ENCODE assay signal across 8 cellular contexts in genomic region chr9:131677445-131678180, GRCh38.
A peak's percentile ranks its signal among the peaks of the same experiment; 100 is the strongest.
DNase-seq lines count a peak whose midpoint lies in the region; ATAC-seq lines count a peak whose summit lies in the region.

No MANE protein-coding gene starts in this region.

- H3K4me3 ChIP-seq in stomach smooth muscle (ENCODE audit: low read length in 2 of 2), result peak overlapping the region; percentile 31 to 37

- no peak for DNase-seq in activated CD4-positive, alpha-beta T cell treated with anti-CD3 and anti-CD28 coated beads for 36 hours
- no peak for DNase-seq in activated CD4-positive, alpha-beta T cell treated with anti-CD3 and anti-CD28 coated beads, Interleukin-2, amount 50 U/mL, for 1 hour
- DNase-seq in KBM-7 (peak; percentile 52), iris pigment epithelial cell (ENCODE audit: low read depth) (peak; percentile 73)

- H3K27me3 Mint-ChIP-seq in activated CD4-positive, alpha-beta T cell treated with anti-CD3 and anti-CD28 coated beads for 36 hours, result no peaks in the 10 kb centered on the region

- H3K4me3 Mint-ChIP-seq in activated CD4-positive, alpha-beta T cell treated with anti-CD3 and anti-CD28 coated beads for 36 hours, result peak overlapping the region; percentile 72

- peaks cover 89% of the 10 kb centered on the region for H3K4me1 Mint-ChIP-seq in activated CD4-positive, alpha-beta T cell treated with anti-CD3 and anti-CD28 coated beads for 36 hours

- H3K27me3 ChIP-seq in stomach smooth muscle (ENCODE audit: control insufficient read depth in 1 of 2, insufficient read depth in 2 of 2, low read length in 2 of 2), result no peaks in the 10 kb centered on the region

- H3K36me3 ChIP-seq in stomach smooth muscle (ENCODE audit: control insufficient read depth in 2 of 2, insufficient read depth in 2 of 2, low read length in 2 of 2), result no peaks in the 10 kb centered on the region

- peaks cover 7% of the 10 kb centered on the region for H3K36me3 Mint-ChIP-seq in activated CD4-positive, alpha-beta T cell treated with anti-CD3 and anti-CD28 coated beads for 36 hours (ENCODE audit: low read depth)

- H3K4me1 ChIP-seq in stomach smooth muscle (ENCODE audit: control insufficient read depth, insufficient read depth, low read length), result peaks cover 54% of the 10 kb centered on the region

- H3K9me3 ChIP-seq in stomach smooth muscle (ENCODE audit: control insufficient read depth in 2 of 2, low read length in 2 of 2), result no peaks in the 10 kb centered on the region

- POLR2A ChIA-PET in activated CD4-positive, alpha-beta T cell treated with anti-CD3 and anti-CD28 coated beads for 36 hours (lab: Charles Lee), result interaction anchor here (0.5 to 3.6 kb wide), 13 partner anchors 10 to 131 kb away, joined by 3 to 27 read pairs (median 4); no protein-coding TSS in a partner anchor

- intact Hi-C loops in activated CD4-positive, alpha-beta T cell treated with anti-CD3 and anti-CD28 coated beads for 36 hours (cut with DNase I, micrococcal nuclease), result loop anchor here (1.0 to 2.0 kb wide), 8 partner anchors 7 to 86 kb away; no protein-coding TSS in a partner anchor

- H3K9ac ChIP-seq in stomach smooth muscle (ENCODE audit: low read length in 2 of 2), result no peak overlapping the region

- no peak for ATAC-seq in activated CD4-positive, alpha-beta T cell treated with anti-CD3 and anti-CD28 coated beads for 36 hours
- ATAC-seq in GM18858 (IDR thresholded peaks at IDR 0.05; ENCODE audit: unreplicated experiment) (no peak), GM19455 (IDR thresholded peaks at IDR 0.05; ENCODE audit: unreplicated experiment) (no peak)

- no peaks in the 10 kb centered on the region for H3K9me3 Mint-ChIP-seq in activated CD4-positive, alpha-beta T cell treated with anti-CD3 and anti-CD28 coated beads for 36 hours (ENCODE audit: low read depth)

- H3K27ac ChIP-seq in angular gyrus (ENCODE audit: low read depth, low read length), result peak overlapping the region; percentile 66
- peak overlapping the region; percentile 69 for H3K27ac ChIP-seq in stomach smooth muscle (ENCODE audit: low read length)

- in situ Hi-C loops in KBM-7 (cut with MboI; ENCODE audit: low pct_unique_long_range_greater_than_20kb, low sequenced_read_pairs), result no loop called here

- CTCF ChIA-PET in activated CD4-positive, alpha-beta T cell treated with anti-CD3 and anti-CD28 coated beads for 36 hours (lab: Charles Lee), result interaction anchor here (0.5 to 4.5 kb wide), 24 partner anchors 7 to 787 kb away, joined by 3 to 23 read pairs (median 4); partner anchors contain the start of gene RAPGEF1

- peak overlapping the region; percentile 87 for H3K27ac Mint-ChIP-seq in activated CD4-positive, alpha-beta T cell treated with anti-CD3 and anti-CD28 coated beads for 36 hours

Comparison
In these comparisons a context has a peak if more than half of its experiments do, and no peak if none do; other contexts are left out.
1. DNase-seq: peak in KBM-7 (single experiment) and iris pigment epithelial cell (single experiment); none in activated CD4-positive, alpha-beta T cell treated with anti-CD3 and anti-CD28 coated beads for 36 hours (single experiment) and activated CD4-positive, alpha-beta T cell treated with anti-CD3 and anti-CD28 coated beads, Interleukin-2, amount 50 U/mL, for 1 hour (single experiment).